Comparison of ENCODE assay signal across 1 cellular context in the genomic region with DNA sequence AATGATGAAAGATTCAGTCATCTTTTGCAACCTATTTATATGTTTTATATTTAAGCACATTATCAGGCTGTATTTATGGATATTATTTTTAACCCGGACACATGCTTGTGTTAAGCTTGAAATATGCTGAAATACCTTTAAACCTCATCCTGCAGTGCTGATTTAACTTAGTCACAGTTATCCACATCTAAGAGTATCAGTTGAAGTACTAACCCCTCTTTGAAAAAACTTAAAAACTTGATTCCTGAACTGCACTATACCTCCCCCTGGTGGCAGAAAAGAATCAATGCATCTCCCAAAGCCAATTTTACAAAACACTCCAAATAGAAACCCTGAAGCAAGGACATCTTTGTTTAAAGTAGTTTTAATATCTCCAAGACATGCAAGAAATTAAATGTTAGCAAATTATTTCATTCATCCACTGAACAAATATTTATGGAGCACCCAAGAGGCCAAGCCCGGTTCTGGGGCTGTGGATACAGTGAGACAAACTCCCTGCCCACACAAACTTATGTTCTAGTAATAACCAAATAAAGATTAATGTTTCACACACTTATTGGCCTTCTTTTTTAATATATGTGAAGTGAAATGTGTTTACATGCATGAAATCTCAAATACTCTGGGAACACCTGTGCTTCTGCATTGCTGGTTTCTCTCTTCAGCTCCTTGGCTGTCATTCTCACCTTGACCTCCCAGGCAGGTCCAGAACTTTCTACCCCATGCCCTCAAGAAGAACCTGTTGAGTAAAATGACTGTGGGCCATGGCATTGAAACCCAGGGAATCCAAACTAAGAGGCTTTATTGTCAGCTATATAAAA.
TF ChIP-seq lines count a peak whose summit lies in the region.

No MANE protein-coding gene starts in this region.

TF ChIP-seq in WTC11, 78 proteins besides CTCF, POLR2A, EP300 and RAD21 (continued from another document):
- TF ChIP-seq ZNF532 (CRISPR knock-in tag; IDR thresholded peaks at IDR 0.05; ENCODE audit: borderline replicate concordance) (no peak), TCF7 (CRISPR knock-in tag; IDR thresholded peaks at IDR 0.05; ENCODE audit: low read depth) (no peak), ZNF121 (CRISPR knock-in tag; IDR thresholded peaks at IDR 0.05) (no peak), CDX4 (CRISPR knock-in tag; IDR thresholded peaks at IDR 0.05; ENCODE audit: borderline replicate concordance) (no peak), NFE2L1 (CRISPR knock-in tag; IDR thresholded peaks at IDR 0.05) (no peak)
TF ChIP-seq in WTC11: peak in this region for 0.
